Comparison of ENCODE assay signal across 32 cellular contexts in genomic region chr2:108477062-108477461, GRCh38.
"Had no signal": no experiment of that assay in that cellular context is flagged by ENCODE, and none has a peak within 500 bp of the region (broad histone marks: within the 10 kb centered on the region; RNA-seq: fewer than 3 reads in every experiment).

No MANE protein-coding gene starts in this region.

- DNase-seq: activated B cell treated with CpG ODN at 0.5 μM for 24 hours; activated CD4-positive, alpha-beta T cell treated with anti-CD3 and anti-CD28 coated beads for 48 hours; activated CD4-positive, CD25-positive, alpha-beta regulatory T cell treated with anti-CD3 and anti-CD28 coated beads, Interleukin-2, amount 50 U/mL, for 72 hours; activated CD8-positive, alpha-beta memory T cell treated with anti-CD3 and anti-CD28 coated beads, Interleukin-2, amount 50 U/mL, for 4 hours; activated effector memory CD4-positive, alpha-beta T cell treated with anti-CD3 and anti-CD28 coated beads, Interleukin-2, amount 50 U/mL, for 16 hours; activated naive CD4-positive, alpha-beta T cell; activated T-cell treated with anti-CD3 and anti-CD28 coated beads for 4 hours; activated T-cell treated with anti-CD3 and anti-CD28 coated beads, Interleukin-2, amount 50 U/mL, for 48 hours; amygdala; Kasumi-1; KG1; MG63; NCI-H1048; NCI-H1436 treated with DMSO at 0.1 percent for 48 hours; NCI-H1694 treated with DMSO at 0.1 percent for 48 hours; NCI-H2029; NCI-H2107; NCI-H2171; NCI-H510A; NCI-H526; NCI-H748 treated with DMSO at 0.1 percent for 48 hours; NK-92 treated with Interleukin-12 subunit alpha and Interleukin-12 subunit beta, amount 100 ng/mL, for 24 hours; PC-3; Peyer's patch; RPMI8226; SHP77 treated with DMSO at 0.1 percent for 48 hours; SK-N-SH had no signal

- H3K9me3 Mint-ChIP-seq: activated B cell treated with CpG ODN at 0.5 μM for 24 hours; activated naive CD4-positive, alpha-beta T cell treated with anti-CD3 and anti-CD28 coated beads, Interleukin-2, amount 50 U/mL, for 72 hours; activated T-helper 17 cell treated with anti-CD3 and anti-CD28 coated beads, Interleukin-2, amount 50 U/mL, for 72 hours; central memory CD8-positive, alpha-beta T cell; T-helper 1 cell treated with Interleukin-12 subunit alpha and Interleukin-12 subunit beta and Interleukin-4 antibody, amounts not matched to agents 30 μg/mL and 1 μg/mL, for 36 hours; T-helper 2 cell treated with Interferon-gamma antibody and Interleukin-4, amounts not matched to agents 5 μg/mL and 100 μg/mL, for 36 hours had no signal

- H3K4me3 Mint-ChIP-seq: activated B cell treated with CpG ODN at 0.5 μM for 24 hours; activated T-helper 17 cell treated with anti-CD3 and anti-CD28 coated beads, Interleukin-2, amount 50 U/mL, for 72 hours; central memory CD8-positive, alpha-beta T cell; T-helper 1 cell treated with Interleukin-12 subunit alpha and Interleukin-12 subunit beta and Interleukin-4 antibody, amounts not matched to agents 30 μg/mL and 1 μg/mL, for 36 hours; T-helper 2 cell treated with Interferon-gamma antibody and Interleukin-4, amounts not matched to agents 5 μg/mL and 100 μg/mL, for 36 hours had no signal

- H3K4me1 Mint-ChIP-seq: activated B cell treated with CpG ODN at 0.5 μM for 24 hours had no signal

- H3K27me3 Mint-ChIP-seq: activated B cell treated with CpG ODN at 0.5 μM for 24 hours; activated T-helper 17 cell treated with anti-CD3 and anti-CD28 coated beads, Interleukin-2, amount 50 U/mL, for 72 hours; central memory CD8-positive, alpha-beta T cell had no signal

- ATAC-seq: activated T-helper 17 cell treated with anti-CD3 and anti-CD28 coated beads, Interleukin-2, amount 50 U/mL, for 72 hours; PC-3 had no signal

- H3K27ac Mint-ChIP-seq: activated B cell treated with CpG ODN at 0.5 μM for 24 hours; activated T-helper 17 cell treated with anti-CD3 and anti-CD28 coated beads, Interleukin-2, amount 50 U/mL, for 72 hours; T-helper 1 cell treated with Interleukin-12 subunit alpha and Interleukin-12 subunit beta and Interleukin-4 antibody, amounts not matched to agents 30 μg/mL and 1 μg/mL, for 36 hours; T-helper 2 cell treated with Interferon-gamma antibody and Interleukin-4, amounts not matched to agents 5 μg/mL and 100 μg/mL, for 36 hours had no signal
